18 cellular contexts compared by ENCODE assay signal in genomic region chr5:132484386-132484715, GRCh38. TPM values are rescaled to one million over a fixed set of nuclear protein-coding genes. Genes with fewer than 3 reads are reported as not detected.
A peak's percentile ranks its signal among the peaks of the same experiment; 100 is the strongest.
DNase-seq lines count a peak whose midpoint lies in the region; ATAC-seq and TF ChIP-seq lines count a peak whose summit lies in the region.
"Had no signal": no experiment of that assay in that cellular context is flagged by ENCODE, and none has a peak within 500 bp of the region (broad histone marks: within the 10 kb centered on the region; RNA-seq: fewer than 3 reads in every experiment).

No MANE protein-coding gene starts in this region.

- peaks cover 20% of the 10 kb centered on the region for H3K4me1 ChIP-seq in Karpas-422 (ENCODE audit: low read length)

- H3K9ac ChIP-seq in Karpas-422 (ENCODE audit: low read length) = no peak overlapping the region

- no peak for ATAC-seq in HG02642 (IDR thresholded peaks at IDR 0.05; ENCODE audit: poor library complexity, unreplicated experiment)
- ATAC-seq: A549, heart left ventricle, left colon, right lobe of liver had no signal

- H3K4me3 Mint-ChIP-seq in activated CD4-positive, alpha-beta T cell treated with anti-CD3 and anti-CD28 coated beads, Interleukin-2, amount 10 ng/mL, durations not matched to agents 24 days and 14 days = peak overlapping the region; percentile 41
- peak overlapping the region; percentile 9 for H3K4me3 Mint-ChIP-seq in activated CD4-positive, alpha-beta memory T cell treated with anti-CD3 and anti-CD28 coated beads for 36 hours
- H3K4me3 Mint-ChIP-seq in stimulated activated naive CD8-positive, alpha-beta T cell treated with anti-CD3 and anti-CD28 coated beads, Interleukin-15, Interleukin-2, amounts not matched to agents 100 ng/mL and 50 ng/mL, for 24 hours = no peak overlapping the region
- H3K4me3 Mint-ChIP-seq: nephron progenitor cell had no signal

- DNase-seq in activated CD4-positive, alpha-beta T cell treated with anti-CD3 and anti-CD28 coated beads, Interleukin-2, amount 10 ng/mL, durations not matched to agents 24 days and 14 days = no peak
- DNase-seq in activated CD4-positive, alpha-beta T cell treated with anti-CD3 and anti-CD28 coated beads, Interleukin-2, amount 50 U/mL, for 1 hour = no peak
- peak; percentile 8 for DNase-seq in activated CD4-positive, alpha-beta memory T cell treated with anti-CD3 and anti-CD28 coated beads for 36 hours
- DNase-seq in coronary artery (ENCODE audit: low spot score) = peak; percentile 67
- DNase-seq in hepatic stellate cell (ENCODE audit: low spot score) = no peak
- DNase-seq in Karpas-422 = no peak
- DNase-seq: H7, NCI-H2029 treated with DMSO at 0.1 percent for 48 hours, nephron progenitor cell had no signal

- POLR2A ChIA-PET in activated CD4-positive, alpha-beta memory T cell treated with anti-CD3 and anti-CD28 coated beads for 36 hours (lab: Charles Lee) = interaction anchor here (0.8 to 15.2 kb wide), 9 partner anchors 8 to 74 kb away, joined by 3 to 361 read pairs (median 21); no protein-coding TSS in a partner anchor

- H3K79me2 ChIP-seq in Karpas-422 (ENCODE audit: low read length) = no peaks in the 10 kb centered on the region

- CTCF ChIA-PET in activated CD4-positive, alpha-beta memory T cell treated with anti-CD3 and anti-CD28 coated beads for 36 hours (lab: Charles Lee) = interaction anchor here (1.6 to 1.8 kb wide), 3 partner anchors 16 to 64 kb away, joined by 5 read pairs; no protein-coding TSS in a partner anchor

- H3K27me3 ChIP-seq in Karpas-422 (ENCODE audit: low read length) = no peaks in the 10 kb centered on the region
- H3K27me3 ChIP-seq: heart left ventricle, right lobe of liver had no signal

- no peaks in the 10 kb centered on the region for H3K9me3 Mint-ChIP-seq in activated CD4-positive, alpha-beta T cell treated with anti-CD3 and anti-CD28 coated beads, Interleukin-2, amount 10 ng/mL, durations not matched to agents 24 days and 14 days
- H3K9me3 Mint-ChIP-seq in activated CD4-positive, alpha-beta memory T cell treated with anti-CD3 and anti-CD28 coated beads for 36 hours = no peaks in the 10 kb centered on the region
- H3K9me3 Mint-ChIP-seq in stimulated activated naive CD8-positive, alpha-beta T cell treated with anti-CD3 and anti-CD28 coated beads, Interleukin-15, Interleukin-2, amounts not matched to agents 100 ng/mL and 50 ng/mL, for 24 hours = no peaks in the 10 kb centered on the region
- H3K9me3 Mint-ChIP-seq: nephron progenitor cell had no signal

- H3K27me3 Mint-ChIP-seq in activated CD4-positive, alpha-beta T cell treated with anti-CD3 and anti-CD28 coated beads, Interleukin-2, amount 10 ng/mL, durations not matched to agents 24 days and 14 days = no peaks in the 10 kb centered on the region
- no peaks in the 10 kb centered on the region for H3K27me3 Mint-ChIP-seq in activated CD4-positive, alpha-beta memory T cell treated with anti-CD3 and anti-CD28 coated beads for 36 hours
- H3K27me3 Mint-ChIP-seq in stimulated activated naive CD8-positive, alpha-beta T cell treated with anti-CD3 and anti-CD28 coated beads, Interleukin-15, Interleukin-2, amounts not matched to agents 100 ng/mL and 50 ng/mL, for 24 hours = no peaks in the 10 kb centered on the region

- intact Hi-C loops in activated CD4-positive, alpha-beta T cell treated with anti-CD3 and anti-CD28 coated beads, Interleukin-2, amount 10 ng/mL, durations not matched to agents 24 days and 14 days (cut with micrococcal nuclease) = no loop called here
- intact Hi-C loops in activated CD4-positive, alpha-beta memory T cell treated with anti-CD3 and anti-CD28 coated beads for 36 hours (cut with micrococcal nuclease) = no loop called here

- no peak overlapping the region for H3K4me2 ChIP-seq in Karpas-422 (ENCODE audit: low read depth, low read length, poor library complexity, severe bottlenecking)
- H3K4me2 ChIP-seq: A549 had no signal

- H3K36me3 ChIP-seq in Karpas-422 (ENCODE audit: insufficient read depth, low read length) = no peaks in the 10 kb centered on the region

- H4K20me1 ChIP-seq in Karpas-422 (ENCODE audit: insufficient read depth, low read depth, low read length) = no peaks in the 10 kb centered on the region; the same call in 1 of the 2 replicates

- no peak overlapping the region for H3K4me3 ChIP-seq in coronary artery
- H3K4me3 ChIP-seq in Karpas-422 (ENCODE audit: low read length) = no peak overlapping the region
- H3K4me3 ChIP-seq: A549, right lobe of liver had no signal

- H3K27ac ChIP-seq in coronary artery (peak overlapping the region in 1 of 2 donors; percentile 56), Karpas-422 (ENCODE audit: low read length) (no peak overlapping the region)
- H3K27ac ChIP-seq: A549, right lobe of liver, VCaP had no signal

- H3K9me2 ChIP-seq in Karpas-422 (replicated peaks; ENCODE audit: insufficient read depth, low read length) = no peaks in the 10 kb centered on the region

- H3K4me1 Mint-ChIP-seq in activated CD4-positive, alpha-beta T cell treated with anti-CD3 and anti-CD28 coated beads, Interleukin-2, amount 10 ng/mL, durations not matched to agents 24 days and 14 days = peaks cover 70% of the 10 kb centered on the region
- peaks cover 70% of the 10 kb centered on the region for H3K4me1 Mint-ChIP-seq in activated CD4-positive, alpha-beta memory T cell treated with anti-CD3 and anti-CD28 coated beads for 36 hours (ENCODE audit: low read depth)
- H3K4me1 Mint-ChIP-seq in stimulated activated naive CD8-positive, alpha-beta T cell treated with anti-CD3 and anti-CD28 coated beads, Interleukin-15, Interleukin-2, amounts not matched to agents 100 ng/mL and 50 ng/mL, for 24 hours (ENCODE audit: low read depth) = peaks cover 88% of the 10 kb centered on the region

- H3K27ac Mint-ChIP-seq in activated CD4-positive, alpha-beta T cell treated with anti-CD3 and anti-CD28 coated beads, Interleukin-2, amount 10 ng/mL, durations not matched to agents 24 days and 14 days = peak overlapping the region; percentile 85
- H3K27ac Mint-ChIP-seq in activated CD4-positive, alpha-beta memory T cell treated with anti-CD3 and anti-CD28 coated beads for 36 hours = peak overlapping the region; percentile 96
- H3K27ac Mint-ChIP-seq in stimulated activated naive CD8-positive, alpha-beta T cell treated with anti-CD3 and anti-CD28 coated beads, Interleukin-15, Interleukin-2, amounts not matched to agents 100 ng/mL and 50 ng/mL, for 24 hours = peak overlapping the region; percentile 92
- H3K27ac Mint-ChIP-seq: nephron progenitor cell had no signal

- H3K36me3 Mint-ChIP-seq in activated CD4-positive, alpha-beta T cell treated with anti-CD3 and anti-CD28 coated beads, Interleukin-2, amount 10 ng/mL, durations not matched to agents 24 days and 14 days (ENCODE audit: low read depth) = peaks cover 74% of the 10 kb centered on the region
- H3K36me3 Mint-ChIP-seq in activated CD4-positive, alpha-beta memory T cell treated with anti-CD3 and anti-CD28 coated beads for 36 hours = peaks cover 66% of the 10 kb centered on the region
- H3K36me3 Mint-ChIP-seq in stimulated activated naive CD8-positive, alpha-beta T cell treated with anti-CD3 and anti-CD28 coated beads, Interleukin-15, Interleukin-2, amounts not matched to agents 100 ng/mL and 50 ng/mL, for 24 hours (ENCODE audit: low read depth) = peaks cover 66% of the 10 kb centered on the region

- no peaks in the 10 kb centered on the region for H3K9me3 ChIP-seq in Karpas-422 (ENCODE audit: low read length)
- H3K9me3 ChIP-seq: A549, heart left ventricle, right lobe of liver had no signal

- H2AFZ ChIP-seq in Karpas-422 (ENCODE audit: low read length) = no peak overlapping the region

- TF ChIP-seq CTCF in coronary artery (IDR thresholded peaks at IDR 0.05) = no peak

RNA-seq across cellular contexts. Expression of gene IRF1, which starts 6.2 kb away (rescaled TPM):
- total RNA-seq in activated CD4-positive, alpha-beta T cell treated with anti-CD3 and anti-CD28 coated beads, Interleukin-2, amount 10 ng/mL, durations not matched to agents 24 days and 14 days = 167 and 181 TPM in 2 replicates
- total RNA-seq in activated CD4-positive, alpha-beta memory T cell treated with anti-CD3 and anti-CD28 coated beads for 36 hours = 100 to 1,000 TPM; 104 to 106 TPM
- total RNA-seq in Karpas-422 (2014; rRNA removed; shearing (Covaris generic); ENCODE audit: low replicate concordance) = 4.8 and 7.3 TPM in 2 replicates

RNA-seq across cellular contexts. Expression of gene IL5, which starts 59.0 kb away (rescaled TPM):
- 7.0 and 7.1 TPM in 2 replicates for total RNA-seq in activated CD4-positive, alpha-beta T cell treated with anti-CD3 and anti-CD28 coated beads, Interleukin-2, amount 10 ng/mL, durations not matched to agents 24 days and 14 days
- total RNA-seq in activated CD4-positive, alpha-beta memory T cell treated with anti-CD3 and anti-CD28 coated beads for 36 hours = 1 to 10 TPM; 4.1 to 5.0 TPM
- total RNA-seq in Karpas-422 (2014; rRNA removed; shearing (Covaris generic); ENCODE audit: low replicate concordance) = not detected in 2 replicates
- total RNA-seq: epithelial cell of proximal tubule, H7, heart left ventricle, left colon, right lobe of liver, SK-MEL-5 had no signal

Comparison
In these comparisons a context has a peak if more than half of its experiments do, and no peak if none do; other contexts are left out.
1. DNase-seq: peak in activated CD4-positive, alpha-beta memory T cell treated with anti-CD3 and anti-CD28 coated beads for 36 hours (single experiment) and coronary artery (single experiment); none in activated CD4-positive, alpha-beta T cell treated with anti-CD3 and anti-CD28 coated beads, Interleukin-2, amount 10 ng/mL, durations not matched to agents 24 days and 14 days (single experiment), activated CD4-positive, alpha-beta T cell treated with anti-CD3 and anti-CD28 coated beads, Interleukin-2, amount 50 U/mL, for 1 hour (single experiment), hepatic stellate cell (single experiment) and Karpas-422 (single experiment).
2. RNA of gene IRF1, which starts 6.2 kb away (total RNA-seq): 167 to 181 TPM in activated CD4-positive, alpha-beta T cell treated with anti-CD3 and anti-CD28 coated beads, Interleukin-2, amount 10 ng/mL, durations not matched to agents 24 days and 14 days and 104 to 106 TPM in activated CD4-positive, alpha-beta memory T cell treated with anti-CD3 and anti-CD28 coated beads for 36 hours; 4.8 to 7.3 TPM in Karpas-422; every median in the first group is over 10 times any median in the second.
3. Peak in every context shown above with its lines, with median percentiles within 50 percentile points of each other: H3K27ac Mint-ChIP-seq.